In the genomic region with DNA sequence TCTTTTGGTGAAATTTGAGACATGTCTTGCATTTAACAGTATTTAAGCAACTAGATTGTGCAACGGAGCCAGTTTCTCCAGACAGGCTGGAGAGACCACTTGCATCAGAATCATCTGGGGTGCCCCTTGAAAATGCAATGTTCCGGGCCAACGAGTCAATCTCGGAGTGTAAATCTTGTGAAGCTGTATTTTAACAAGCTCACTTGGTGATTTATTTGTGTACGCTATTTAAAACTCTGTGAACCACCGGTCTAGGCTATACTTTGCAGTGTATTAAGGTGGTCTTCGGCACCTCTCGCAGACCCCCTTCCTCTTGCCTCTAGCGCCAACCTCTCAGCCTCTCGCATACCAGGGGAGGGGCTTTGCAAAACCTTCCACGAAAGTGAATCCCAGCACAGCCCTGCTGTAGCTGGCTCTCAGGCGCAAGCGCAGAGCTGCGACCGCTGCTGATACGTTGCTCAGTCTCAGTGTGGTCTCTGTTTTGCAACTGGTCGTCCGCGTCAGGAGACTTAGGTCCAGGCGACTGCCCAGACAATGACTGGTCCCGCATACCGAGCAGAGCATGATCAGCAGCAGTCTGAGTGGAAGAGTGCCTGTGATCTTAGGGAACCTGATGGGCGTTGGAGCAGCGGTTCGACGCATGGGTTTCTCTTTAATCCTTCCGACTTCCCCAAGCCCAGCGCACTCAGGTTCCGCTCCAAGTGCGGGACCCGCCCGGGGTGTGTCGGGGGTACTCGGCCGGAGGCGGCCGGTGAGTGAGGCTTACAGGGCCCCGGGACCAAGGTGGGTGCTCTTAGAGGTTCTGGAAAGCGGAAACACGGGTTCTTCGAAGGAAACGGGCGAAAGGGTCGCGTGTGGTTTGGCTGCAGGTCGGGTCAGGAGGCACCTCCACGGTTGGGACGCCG, we compare ENCODE assay signal across 8 cellular contexts. TPM values are rescaled to one million over a fixed set of nuclear protein-coding genes. Genes with fewer than 3 reads are reported as not detected.
DNase-seq lines count a peak whose midpoint lies in the region; ATAC-seq and TF ChIP-seq lines count a peak whose summit lies in the region.

Gene ZNF391 (plus strand): TSS at position 467 of the 905 bp plus-strand sequence. CDS start 11,612 bp downstream, outside the sequence.

- CTCF ChIA-PET in AG04450 (lab: Charles Lee) = no interaction called here
- CTCF ChIA-PET in activated CD4-positive, alpha-beta T cell treated with anti-CD3 and anti-CD28 coated beads for 36 hours (lab: Charles Lee) = interaction anchor here (0.5 to 0.9 kb wide), 4 partner anchors 11 to 1269 kb away, joined by 3 read pairs; no protein-coding TSS in a partner anchor

- H3K4me3 ChIP-seq in AG04450 (ENCODE audit: low read depth, low read length) (peak within 1 kb of the TSS; percentile 85), coronary artery (peak within 1 kb of the TSS; percentile 89)

- H3K27me3 ChIP-seq in AG04450 (ENCODE audit: control insufficient read depth, insufficient read depth, low read length) = no peaks in the 10 kb centered on the region

- peak within 1 kb of the TSS; percentile 93 for H3K27ac Mint-ChIP-seq in activated CD4-positive, alpha-beta T cell treated with anti-CD3 and anti-CD28 coated beads for 36 hours

- H3K36me3 Mint-ChIP-seq in activated CD4-positive, alpha-beta T cell treated with anti-CD3 and anti-CD28 coated beads for 36 hours (ENCODE audit: low read depth) = peaks cover 4% of the 10 kb centered on the region

- DNase-seq in AG04450 (ENCODE audit: low read depth, low spot score) (peak; percentile 37), NCI-H345 (lab: John Stamatoyannopoulos, UW) (peak; percentile 92), coronary artery (ENCODE audit: low spot score) (peak; percentile 83), left kidney (ENCODE audit: low read depth, low spot score) (peak; percentile 95)
- peak; percentile 81 for DNase-seq in activated CD4-positive, alpha-beta T cell treated with anti-CD3 and anti-CD28 coated beads for 36 hours
- peak; percentile 76 to 80 for DNase-seq in stimulated activated CD4-positive, alpha-beta T cell treated with anti-CD3 and anti-CD28 coated beads, Interleukin-2, amount 100 ng/mL, for 24 hours

- intact Hi-C loops in activated CD4-positive, alpha-beta T cell treated with anti-CD3 and anti-CD28 coated beads for 36 hours (cut with DNase I, micrococcal nuclease) = loop anchor here (1.0 to 10.0 kb wide), 10 partner anchors 13 to 1054 kb away; partner anchors contain the start of genes NKAPL (in 1 of the 2), POM121L2 (in 1 of the 2), ZKSCAN4 (in 1 of the 2) and ZNF165 (in 1 of the 2)

- H3K27me3 Mint-ChIP-seq in activated CD4-positive, alpha-beta T cell treated with anti-CD3 and anti-CD28 coated beads for 36 hours = peaks cover 6% of the 10 kb centered on the region

- peaks cover 2% of the 10 kb centered on the region for H3K9me3 Mint-ChIP-seq in activated CD4-positive, alpha-beta T cell treated with anti-CD3 and anti-CD28 coated beads for 36 hours (ENCODE audit: low read depth)

- H3K27ac ChIP-seq in AG04450 (ENCODE audit: low read depth, low read length) (peak within 1 kb of the TSS; percentile 47), coronary artery (peak within 1 kb of the TSS; percentile 17 to 88)

- H3K4me1 Mint-ChIP-seq in activated CD4-positive, alpha-beta T cell treated with anti-CD3 and anti-CD28 coated beads for 36 hours = peaks cover 14% of the 10 kb centered on the region

- H3K4me3 Mint-ChIP-seq in activated CD4-positive, alpha-beta T cell treated with anti-CD3 and anti-CD28 coated beads for 36 hours = peak within 1 kb of the TSS; percentile 95

- peaks cover 9% of the 10 kb centered on the region; the same call in 1 of the 2 replicates for H3K9me3 ChIP-seq in AG04450 (ENCODE audit: control insufficient read depth, insufficient read depth, low read length)

- ATAC-seq in GM18861 (IDR thresholded peaks at IDR 0.05; ENCODE audit: unreplicated experiment) = peak; percentile 84
- ATAC-seq in HG03103 (IDR thresholded peaks at IDR 0.05; ENCODE audit: low read depth, unreplicated experiment) = peak; percentile 82
- peak; percentile 95 for ATAC-seq in activated CD4-positive, alpha-beta T cell treated with anti-CD3 and anti-CD28 coated beads for 36 hours

- TF ChIP-seq CTCF in AG04450 (IDR thresholded peaks at IDR 0.05; ENCODE audit: low read depth, low read length) (no peak), coronary artery (IDR thresholded peaks at IDR 0.05) (no peak)

- POLR2A ChIA-PET in AG04450 (lab: Yijun Ruan, JAX) = interaction anchor here (0.6 kb wide), 2 partner anchors 85 to 342 kb away, joined by 3 to 4 read pairs; no protein-coding TSS in a partner anchor
- POLR2A ChIA-PET in activated CD4-positive, alpha-beta T cell treated with anti-CD3 and anti-CD28 coated beads for 36 hours (lab: Charles Lee) = interaction anchor here (0.6 to 0.7 kb wide), 2 partner anchors 85 to 1453 kb away, joined by 3 read pairs; no protein-coding TSS in a partner anchor

RNA-seq across cellular contexts. Expression of gene ZNF391, which starts in this region (rescaled TPM):
- 0.62 and 1.2 TPM in 2 replicates for polyA plus RNA-seq in AG04450 (2011; rRNA removed)
- polyA minus RNA-seq in AG04450 (2011; rRNA and poly(A)+ RNA removed) = 0.41 and 0.74 TPM in 2 replicates
- 1 to 10 TPM; 4.3 to 6.2 TPM for total RNA-seq in activated CD4-positive, alpha-beta T cell treated with anti-CD3 and anti-CD28 coated beads for 36 hours

Comparison
In these comparisons a context has a peak if more than half of its experiments do, and no peak if none do; other contexts are left out.
1. Peak in every context shown above with its lines: DNase-seq, ATAC-seq, H3K4me3 ChIP-seq and H3K27ac ChIP-seq.
2. DNase-seq: peak in every context shown above with its lines; median percentile 95 in left kidney; 92 in NCI-H345; 83 in coronary artery; 81 in activated CD4-positive, alpha-beta T cell treated with anti-CD3 and anti-CD28 coated beads for 36 hours; 78 in stimulated activated CD4-positive, alpha-beta T cell treated with anti-CD3 and anti-CD28 coated beads, Interleukin-2, amount 100 ng/mL, for 24 hours; 37 in AG04450.